1 cellular context compared by ENCODE assay signal in the genomic region with DNA sequence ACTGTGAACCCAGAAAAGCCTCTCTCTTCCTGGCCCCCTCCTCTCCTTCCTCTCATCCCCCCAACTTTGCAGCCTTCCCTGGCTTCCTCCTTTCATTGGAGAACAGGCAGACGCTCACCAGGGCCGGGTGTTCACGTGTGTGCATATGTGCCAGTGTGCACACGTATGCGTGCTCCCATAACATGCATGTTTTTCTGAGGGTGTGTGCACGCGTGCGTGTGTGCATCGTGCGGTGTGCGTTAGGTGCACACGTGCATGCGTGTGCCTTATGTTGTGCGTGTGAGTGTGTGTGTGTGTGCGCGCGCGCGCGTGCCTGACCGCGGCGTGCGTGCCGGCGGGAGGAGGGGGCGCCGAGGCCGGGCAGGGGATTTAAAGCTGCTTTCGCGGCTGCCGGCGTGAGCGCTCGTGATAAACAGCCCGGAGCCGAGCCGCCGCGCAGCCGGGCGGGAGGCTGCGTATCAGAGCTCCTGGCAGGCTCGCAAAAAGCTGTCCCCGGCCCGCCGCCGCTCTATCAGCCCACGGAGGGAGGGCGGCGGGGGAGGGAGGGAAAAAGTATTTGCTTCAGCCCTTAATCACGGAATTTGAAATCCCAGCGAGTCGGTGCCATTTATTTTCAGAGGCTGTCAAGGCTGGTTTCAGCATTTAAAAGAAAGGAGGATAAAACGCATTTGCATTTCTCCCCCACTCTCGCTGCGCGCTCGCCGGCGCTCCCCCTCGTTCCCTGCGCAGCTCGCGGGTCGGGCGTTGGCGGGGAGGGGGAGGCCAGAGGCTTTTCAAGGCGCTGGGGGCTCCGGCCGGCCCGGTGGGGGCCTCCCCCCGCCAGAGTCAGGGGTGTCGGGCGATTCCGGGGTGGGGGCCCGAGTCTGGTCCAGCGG.
TF ChIP-seq lines count a peak whose summit lies in the region.

No MANE protein-coding gene starts in this region.

TF ChIP-seq in WTC11, 78 proteins besides CTCF, POLR2A, EP300 and RAD21 (continued from another document and continues in another):
- TF ChIP-seq, protein P1, sequence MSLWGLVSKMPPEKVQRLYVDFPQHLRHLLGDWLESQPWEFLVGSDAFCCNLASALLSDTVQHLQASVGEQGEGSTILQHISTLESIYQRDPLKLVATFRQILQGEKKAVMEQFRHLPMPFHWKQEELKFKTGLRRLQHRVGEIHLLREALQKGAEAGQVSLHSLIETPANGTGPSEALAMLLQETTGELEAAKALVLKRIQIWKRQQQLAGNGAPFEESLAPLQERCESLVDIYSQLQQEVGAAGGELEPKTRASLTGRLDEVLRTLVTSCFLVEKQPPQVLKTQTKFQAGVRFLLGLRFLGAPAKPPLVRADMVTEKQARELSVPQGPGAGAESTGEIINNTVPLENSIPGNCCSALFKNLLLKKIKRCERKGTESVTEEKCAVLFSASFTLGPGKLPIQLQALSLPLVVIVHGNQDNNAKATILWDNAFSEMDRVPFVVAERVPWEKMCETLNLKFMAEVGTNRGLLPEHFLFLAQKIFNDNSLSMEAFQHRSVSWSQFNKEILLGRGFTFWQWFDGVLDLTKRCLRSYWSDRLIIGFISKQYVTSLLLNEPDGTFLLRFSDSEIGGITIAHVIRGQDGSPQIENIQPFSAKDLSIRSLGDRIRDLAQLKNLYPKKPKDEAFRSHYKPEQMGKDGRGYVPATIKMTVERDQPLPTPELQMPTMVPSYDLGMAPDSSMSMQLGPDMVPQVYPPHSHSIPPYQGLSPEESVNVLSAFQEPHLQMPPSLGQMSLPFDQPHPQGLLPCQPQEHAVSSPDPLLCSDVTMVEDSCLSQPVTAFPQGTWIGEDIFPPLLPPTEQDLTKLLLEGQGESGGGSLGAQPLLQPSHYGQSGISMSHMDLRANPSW (CRISPR knock-in tag; conservative IDR thresholded peaks at IDR 0.05; ENCODE audit: low read depth), result no peak
- TF ChIP-seq, protein P2, sequence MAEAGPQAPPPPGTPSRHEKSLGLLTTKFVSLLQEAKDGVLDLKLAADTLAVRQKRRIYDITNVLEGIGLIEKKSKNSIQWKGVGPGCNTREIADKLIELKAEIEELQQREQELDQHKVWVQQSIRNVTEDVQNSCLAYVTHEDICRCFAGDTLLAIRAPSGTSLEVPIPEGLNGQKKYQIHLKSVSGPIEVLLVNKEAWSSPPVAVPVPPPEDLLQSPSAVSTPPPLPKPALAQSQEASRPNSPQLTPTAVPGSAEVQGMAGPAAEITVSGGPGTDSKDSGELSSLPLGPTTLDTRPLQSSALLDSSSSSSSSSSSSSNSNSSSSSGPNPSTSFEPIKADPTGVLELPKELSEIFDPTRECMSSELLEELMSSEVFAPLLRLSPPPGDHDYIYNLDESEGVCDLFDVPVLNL (CRISPR knock-in tag; IDR thresholded peaks at IDR 0.05; ENCODE audit: borderline replicate concordance, low read depth), result no peak
- TF ChIP-seq, protein P3, sequence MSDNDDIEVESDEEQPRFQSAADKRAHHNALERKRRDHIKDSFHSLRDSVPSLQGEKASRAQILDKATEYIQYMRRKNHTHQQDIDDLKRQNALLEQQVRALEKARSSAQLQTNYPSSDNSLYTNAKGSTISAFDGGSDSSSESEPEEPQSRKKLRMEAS (CRISPR knock-in tag; IDR thresholded peaks at IDR 0.05), result no peak; the same call in 1 of the 2 replicates
- TF ChIP-seq, protein P4, sequence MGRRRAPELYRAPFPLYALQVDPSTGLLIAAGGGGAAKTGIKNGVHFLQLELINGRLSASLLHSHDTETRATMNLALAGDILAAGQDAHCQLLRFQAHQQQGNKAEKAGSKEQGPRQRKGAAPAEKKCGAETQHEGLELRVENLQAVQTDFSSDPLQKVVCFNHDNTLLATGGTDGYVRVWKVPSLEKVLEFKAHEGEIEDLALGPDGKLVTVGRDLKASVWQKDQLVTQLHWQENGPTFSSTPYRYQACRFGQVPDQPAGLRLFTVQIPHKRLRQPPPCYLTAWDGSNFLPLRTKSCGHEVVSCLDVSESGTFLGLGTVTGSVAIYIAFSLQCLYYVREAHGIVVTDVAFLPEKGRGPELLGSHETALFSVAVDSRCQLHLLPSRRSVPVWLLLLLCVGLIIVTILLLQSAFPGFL (CRISPR knock-in tag; IDR thresholded peaks at IDR 0.05; ENCODE audit: borderline replicate concordance), result no peak
- TF ChIP-seq, protein P5, sequence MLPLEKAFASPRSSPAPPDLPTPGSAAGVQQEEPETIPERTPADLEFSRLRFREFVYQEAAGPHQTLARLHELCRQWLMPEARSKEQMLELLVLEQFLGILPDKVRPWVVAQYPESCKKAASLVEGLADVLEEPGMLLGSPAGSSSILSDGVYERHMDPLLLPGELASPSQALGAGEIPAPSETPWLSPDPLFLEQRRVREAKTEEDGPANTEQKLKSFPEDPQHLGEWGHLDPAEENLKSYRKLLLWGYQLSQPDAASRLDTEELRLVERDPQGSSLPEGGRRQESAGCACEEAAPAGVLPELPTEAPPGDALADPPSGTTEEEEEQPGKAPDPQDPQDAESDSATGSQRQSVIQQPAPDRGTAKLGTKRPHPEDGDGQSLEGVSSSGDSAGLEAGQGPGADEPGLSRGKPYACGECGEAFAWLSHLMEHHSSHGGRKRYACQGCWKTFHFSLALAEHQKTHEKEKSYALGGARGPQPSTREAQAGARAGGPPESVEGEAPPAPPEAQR (CRISPR knock-in tag; IDR thresholded peaks at IDR 0.05), result no peak
- TF ChIP-seq PRDM15 (CRISPR knock-in tag; IDR thresholded peaks at IDR 0.05) (no peak), ZNF416 (CRISPR knock-in tag; IDR thresholded peaks at IDR 0.05) (no peak), RELA (CRISPR knock-in tag; IDR thresholded peaks at IDR 0.05; ENCODE audit: borderline replicate concordance) (no peak), JAZF1 (CRISPR knock-in tag; IDR thresholded peaks at IDR 0.05) (no peak), TP53 (CRISPR knock-in tag; IDR thresholded peaks at IDR 0.05) (no peak), ZNF512 (CRISPR knock-in tag; IDR thresholded peaks at IDR 0.05; ENCODE audit: borderline replicate concordance) (no peak), AR (CRISPR knock-in tag; IDR thresholded peaks at IDR 0.05) (no peak), ERG (CRISPR knock-in tag; IDR thresholded peaks at IDR 0.05) (no peak), ESRRA (CRISPR knock-in tag; IDR thresholded peaks at IDR 0.05; ENCODE audit: borderline replicate concordance) (no peak), JUN (CRISPR knock-in tag; IDR thresholded peaks at IDR 0.05) (no peak)
- TF ChIP-seq, protein P6, sequence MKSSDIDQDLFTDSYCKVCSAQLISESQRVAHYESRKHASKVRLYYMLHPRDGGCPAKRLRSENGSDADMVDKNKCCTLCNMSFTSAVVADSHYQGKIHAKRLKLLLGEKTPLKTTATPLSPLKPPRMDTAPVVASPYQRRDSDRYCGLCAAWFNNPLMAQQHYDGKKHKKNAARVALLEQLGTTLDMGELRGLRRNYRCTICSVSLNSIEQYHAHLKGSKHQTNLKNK (CRISPR knock-in tag; IDR thresholded peaks at IDR 0.05), result no peak
- TF ChIP-seq, protein P7, sequence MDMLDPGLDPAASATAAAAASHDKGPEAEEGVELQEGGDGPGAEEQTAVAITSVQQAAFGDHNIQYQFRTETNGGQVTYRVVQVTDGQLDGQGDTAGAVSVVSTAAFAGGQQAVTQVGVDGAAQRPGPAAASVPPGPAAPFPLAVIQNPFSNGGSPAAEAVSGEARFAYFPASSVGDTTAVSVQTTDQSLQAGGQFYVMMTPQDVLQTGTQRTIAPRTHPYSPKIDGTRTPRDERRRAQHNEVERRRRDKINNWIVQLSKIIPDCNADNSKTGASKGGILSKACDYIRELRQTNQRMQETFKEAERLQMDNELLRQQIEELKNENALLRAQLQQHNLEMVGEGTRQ (CRISPR knock-in tag; IDR thresholded peaks at IDR 0.05), result peak; percentile 11; the same call in 1 of the 2 replicates
- TF ChIP-seq, protein P8, sequence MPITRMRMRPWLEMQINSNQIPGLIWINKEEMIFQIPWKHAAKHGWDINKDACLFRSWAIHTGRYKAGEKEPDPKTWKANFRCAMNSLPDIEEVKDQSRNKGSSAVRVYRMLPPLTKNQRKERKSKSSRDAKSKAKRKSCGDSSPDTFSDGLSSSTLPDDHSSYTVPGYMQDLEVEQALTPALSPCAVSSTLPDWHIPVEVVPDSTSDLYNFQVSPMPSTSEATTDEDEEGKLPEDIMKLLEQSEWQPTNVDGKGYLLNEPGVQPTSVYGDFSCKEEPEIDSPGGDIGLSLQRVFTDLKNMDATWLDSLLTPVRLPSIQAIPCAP (CRISPR knock-in tag; IDR thresholded peaks at IDR 0.05), result 0 out of 2 replicates have a peak, but pooled peaks have one; percentile 54
- TF ChIP-seq, protein P9, sequence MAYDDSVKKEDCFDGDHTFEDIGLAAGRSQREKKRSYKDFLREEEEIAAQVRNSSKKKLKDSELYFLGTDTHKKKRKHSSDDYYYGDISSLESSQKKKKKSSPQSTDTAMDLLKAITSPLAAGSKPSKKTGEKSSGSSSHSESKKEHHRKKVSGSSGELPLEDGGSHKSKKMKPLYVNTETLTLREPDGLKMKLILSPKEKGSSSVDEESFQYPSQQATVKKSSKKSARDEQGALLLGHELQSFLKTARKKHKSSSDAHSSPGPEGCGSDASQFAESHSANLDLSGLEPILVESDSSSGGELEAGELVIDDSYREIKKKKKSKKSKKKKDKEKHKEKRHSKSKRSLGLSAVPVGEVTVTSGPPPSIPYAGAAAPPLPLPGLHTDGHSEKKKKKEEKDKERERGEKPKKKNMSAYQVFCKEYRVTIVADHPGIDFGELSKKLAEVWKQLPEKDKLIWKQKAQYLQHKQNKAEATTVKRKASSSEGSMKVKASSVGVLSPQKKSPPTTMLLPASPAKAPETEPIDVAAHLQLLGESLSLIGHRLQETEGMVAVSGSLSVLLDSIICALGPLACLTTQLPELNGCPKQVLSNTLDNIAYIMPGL (CRISPR knock-in tag; IDR thresholded peaks at IDR 0.05), result no peak
